ENCODE assay signal across 1 cellular context in the genomic region with DNA sequence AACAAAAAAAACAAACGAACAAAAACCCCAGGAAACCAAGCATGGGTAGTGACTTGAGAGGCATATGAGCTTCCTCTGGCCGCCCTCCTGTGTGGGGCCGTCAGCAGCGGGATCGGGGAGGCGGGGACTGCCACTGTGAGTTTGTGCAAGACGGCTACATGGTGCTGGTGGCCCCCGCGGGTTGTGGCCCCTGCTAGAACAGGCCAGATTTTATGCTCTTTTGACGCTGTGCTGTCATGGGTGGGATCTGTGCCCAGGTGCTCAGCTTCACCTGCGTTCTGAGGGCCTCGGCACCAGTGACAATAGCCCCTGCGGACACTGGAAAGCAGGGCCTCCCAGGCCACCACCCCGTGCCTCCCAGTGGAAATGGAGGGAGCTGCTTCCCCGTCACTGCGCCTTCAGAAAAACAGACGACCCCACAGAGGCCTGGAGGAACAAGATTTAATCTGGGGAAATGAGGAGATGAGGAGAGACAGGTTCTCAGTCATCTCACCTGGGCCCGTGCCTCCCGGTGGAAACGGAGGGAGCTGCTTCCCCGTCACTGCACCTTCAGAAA.
TF ChIP-seq lines count a peak whose summit lies in the region.

No MANE protein-coding gene starts in this region.

TF ChIP-seq in GM23338, 12 proteins besides CTCF, POLR2A, EP300 and RAD21 (continued from another document):
- TF ChIP-seq, protein P1, sequence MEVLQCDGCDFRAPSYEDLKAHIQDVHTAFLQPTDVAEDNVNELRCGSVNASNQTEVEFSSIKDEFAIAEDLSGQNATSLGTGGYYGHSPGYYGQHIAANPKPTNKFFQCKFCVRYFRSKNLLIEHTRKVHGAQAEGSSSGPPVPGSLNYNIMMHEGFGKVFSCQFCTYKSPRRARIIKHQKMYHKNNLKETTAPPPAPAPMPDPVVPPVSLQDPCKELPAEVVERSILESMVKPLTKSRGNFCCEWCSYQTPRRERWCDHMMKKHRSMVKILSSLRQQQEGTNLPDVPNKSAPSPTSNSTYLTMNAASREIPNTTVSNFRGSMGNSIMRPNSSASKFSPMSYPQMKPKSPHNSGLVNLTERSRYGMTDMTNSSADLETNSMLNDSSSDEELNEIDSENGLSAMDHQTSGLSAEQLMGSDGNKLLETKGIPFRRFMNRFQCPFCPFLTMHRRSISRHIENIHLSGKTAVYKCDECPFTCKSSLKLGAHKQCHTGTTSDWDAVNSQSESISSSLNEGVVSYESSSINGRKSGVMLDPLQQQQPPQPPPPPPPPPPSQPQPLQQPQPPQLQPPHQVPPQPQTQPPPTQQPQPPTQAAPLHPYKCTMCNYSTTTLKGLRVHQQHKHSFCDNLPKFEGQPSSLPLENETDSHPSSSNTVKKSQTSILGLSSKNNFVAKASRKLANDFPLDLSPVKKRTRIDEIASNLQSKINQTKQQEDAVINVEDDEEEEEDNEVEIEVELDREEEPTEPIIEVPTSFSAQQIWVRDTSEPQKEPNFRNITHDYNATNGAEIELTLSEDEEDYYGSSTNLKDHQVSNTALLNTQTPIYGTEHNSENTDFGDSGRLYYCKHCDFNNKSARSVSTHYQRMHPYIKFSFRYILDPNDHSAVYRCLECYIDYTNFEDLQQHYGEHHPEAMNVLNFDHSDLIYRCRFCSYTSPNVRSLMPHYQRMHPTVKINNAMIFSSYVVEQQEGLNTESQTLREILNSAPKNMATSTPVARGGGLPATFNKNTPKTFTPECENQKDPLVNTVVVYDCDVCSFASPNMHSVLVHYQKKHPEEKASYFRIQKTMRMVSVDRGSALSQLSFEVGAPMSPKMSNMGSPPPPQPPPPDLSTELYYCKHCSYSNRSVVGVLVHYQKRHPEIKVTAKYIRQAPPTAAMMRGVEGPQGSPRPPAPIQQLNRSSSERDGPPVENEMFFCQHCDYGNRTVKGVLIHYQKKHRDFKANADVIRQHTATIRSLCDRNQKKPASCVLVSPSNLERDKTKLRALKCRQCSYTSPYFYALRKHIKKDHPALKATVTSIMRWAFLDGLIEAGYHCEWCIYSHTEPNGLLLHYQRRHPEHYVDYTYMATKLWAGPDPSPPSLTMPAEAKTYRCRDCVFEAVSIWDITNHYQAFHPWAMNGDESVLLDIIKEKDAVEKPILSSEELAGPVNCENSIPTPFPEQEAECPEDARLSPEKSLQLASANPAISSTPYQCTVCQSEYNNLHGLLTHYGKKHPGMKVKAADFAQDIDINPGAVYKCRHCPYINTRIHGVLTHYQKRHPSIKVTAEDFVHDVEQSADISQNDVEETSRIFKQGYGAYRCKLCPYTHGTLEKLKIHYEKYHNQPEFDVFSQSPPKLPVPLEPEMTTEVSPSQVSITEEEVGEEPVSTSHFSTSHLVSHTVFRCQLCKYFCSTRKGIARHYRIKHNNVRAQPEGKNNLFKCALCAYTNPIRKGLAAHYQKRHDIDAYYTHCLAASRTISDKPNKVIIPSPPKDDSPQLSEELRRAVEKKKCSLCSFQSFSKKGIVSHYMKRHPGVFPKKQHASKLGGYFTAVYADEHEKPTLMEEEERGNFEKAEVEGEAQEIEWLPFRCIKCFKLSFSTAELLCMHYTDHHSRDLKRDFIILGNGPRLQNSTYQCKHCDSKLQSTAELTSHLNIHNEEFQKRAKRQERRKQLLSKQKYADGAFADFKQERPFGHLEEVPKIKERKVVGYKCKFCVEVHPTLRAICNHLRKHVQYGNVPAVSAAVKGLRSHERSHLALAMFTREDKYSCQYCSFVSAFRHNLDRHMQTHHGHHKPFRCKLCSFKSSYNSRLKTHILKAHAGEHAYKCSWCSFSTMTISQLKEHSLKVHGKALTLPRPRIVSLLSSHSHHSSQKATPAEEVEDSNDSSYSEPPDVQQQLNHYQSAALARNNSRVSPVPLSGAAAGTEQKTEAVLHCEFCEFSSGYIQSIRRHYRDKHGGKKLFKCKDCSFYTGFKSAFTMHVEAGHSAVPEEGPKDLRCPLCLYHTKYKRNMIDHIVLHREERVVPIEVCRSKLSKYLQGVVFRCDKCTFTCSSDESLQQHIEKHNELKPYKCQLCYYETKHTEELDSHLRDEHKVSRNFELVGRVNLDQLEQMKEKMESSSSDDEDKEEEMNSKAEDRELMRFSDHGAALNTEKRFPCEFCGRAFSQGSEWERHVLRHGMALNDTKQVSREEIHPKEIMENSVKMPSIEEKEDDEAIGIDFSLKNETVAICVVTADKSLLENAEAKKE (CRISPR knock-in tag; IDR thresholded peaks at IDR 0.05), result no peak
- no peak for TF ChIP-seq ZNF331 (CRISPR knock-in tag; IDR thresholded peaks at IDR 0.05; ENCODE audit: low read depth)
